Comparison of ENCODE assay signal across 8 cellular contexts in genomic region chr2:13056259-13056843, GRCh38.
A peak's percentile ranks its signal among the peaks of the same experiment; 100 is the strongest.
DNase-seq lines count a peak whose midpoint lies in the region; ATAC-seq, FAIRE-seq and TF ChIP-seq lines count a peak whose summit lies in the region.

No MANE protein-coding gene starts in this region.

- H3F3A ChIP-seq in GM23248 (ENCODE audit: insufficient read depth): no peaks in the 10 kb centered on the region

- DNase-seq in GM23248 (peak; percentile 43), RPMI7951 (ENCODE audit: low read depth) (peak; percentile 5), glomerular endothelial cell (ENCODE audit: extremely low read depth, low read depth, low spot score) (peak; percentile 5), neuronal stem cell (ENCODE audit: low spot score) (no peak), hypothalamus (lab: John Stamatoyannopoulos, UW) (no peak)
- no peak for DNase-seq in CD8-positive, alpha-beta T cell

- no peaks in the 10 kb centered on the region for H3K9me3 ChIP-seq in GM23248 (ENCODE audit: low read depth)
- H3K9me3 ChIP-seq in CD8-positive, alpha-beta T cell (ENCODE audit: low read length): no peaks in the 10 kb centered on the region
- no peaks in the 10 kb centered on the region for H3K9me3 ChIP-seq in neuronal stem cell (replicated peaks in 1 of 2; ENCODE audit: control insufficient read depth in 2 of 2, insufficient read depth in 1 of 2, low read depth in 1 of 2, low read length in 2 of 2)

- FAIRE-seq in A204.1 (lab: Jason Lieb, UNC): peak; percentile 16

- no peak overlapping the region for H3K27ac ChIP-seq in GM23248
- H3K27ac ChIP-seq in CD8-positive, alpha-beta T cell (ENCODE audit: low read depth, low read length): no peak overlapping the region
- H3K27ac ChIP-seq in neuronal stem cell (replicated peaks; ENCODE audit: low read length): no peak overlapping the region

- ATAC-seq in CD8-positive, alpha-beta T cell: no peak
- ATAC-seq in GM18867 (IDR thresholded peaks at IDR 0.05; ENCODE audit: unreplicated experiment): no peak

- no peak overlapping the region for H3K4ac ChIP-seq in neuronal stem cell (ENCODE audit: low read length)

- intact Hi-C loops in CD8-positive, alpha-beta T cell (cut with DNase I, micrococcal nuclease): no loop called here

- H3K4me3 ChIP-seq in GM23248 (no peak overlapping the region), neuronal stem cell (ENCODE audit: low read length in 2 of 2) (no peak overlapping the region)
- H3K4me3 ChIP-seq in CD8-positive, alpha-beta T cell (ENCODE audit: low read depth, low read length): no peak overlapping the region

- H2AK5ac ChIP-seq in neuronal stem cell (ENCODE audit: low read depth, low read length): no peak overlapping the region

- no peak overlapping the region for H3K18ac ChIP-seq in neuronal stem cell (ENCODE audit: low read length)

- H3K4me3 Mint-ChIP-seq in CD8-positive, alpha-beta T cell: no peak overlapping the region

- H3K4me1 Mint-ChIP-seq in CD8-positive, alpha-beta T cell (ENCODE audit: low read depth): no peaks in the 10 kb centered on the region

- H3K27me3 ChIP-seq in GM23248 (replicated peaks; ENCODE audit: insufficient read depth) (peaks cover 4% of the 10 kb centered on the region), neuronal stem cell (ENCODE audit: control insufficient read depth in 3 of 3, insufficient read depth in 3 of 3, low read depth in 1 of 3, low read length in 3 of 3) (peaks cover 0 to 8% (median 0%) of the 10 kb centered on the region in 3 experiments)
- H3K27me3 ChIP-seq in CD8-positive, alpha-beta T cell (ENCODE audit: insufficient read depth, low read length): no peaks in the 10 kb centered on the region

- no peaks in the 10 kb centered on the region for H4K20me1 ChIP-seq in GM23248 (ENCODE audit: insufficient read depth)

- CTCF ChIA-PET in CD8-positive, alpha-beta T cell (lab: Charles Lee): no interaction called here

- H2AFZ ChIP-seq in GM23248: no peak overlapping the region
- no peak overlapping the region for H2AFZ ChIP-seq in neuronal stem cell (ENCODE audit: low read length)

- H3K4me2 ChIP-seq in GM23248 (ENCODE audit: unreplicated experiment): no peak overlapping the region
- no peak overlapping the region for H3K4me2 ChIP-seq in neuronal stem cell (ENCODE audit: insufficient read depth, low read length, poor library complexity, severe bottlenecking)

- H3K4me1 ChIP-seq in GM23248 (ENCODE audit: insufficient read depth) (no peaks in the 10 kb centered on the region), neuronal stem cell (ENCODE audit: control insufficient read depth in 2 of 2, insufficient read depth in 1 of 2, low read depth in 1 of 2, low read length in 2 of 2) (no peaks in the 10 kb centered on the region)
- H3K4me1 ChIP-seq in CD8-positive, alpha-beta T cell (ENCODE audit: insufficient read depth, low read length): no peaks in the 10 kb centered on the region

- H3K9me2 ChIP-seq in GM23248 (ENCODE audit: insufficient read depth): no peaks in the 10 kb centered on the region

- TF ChIP-seq CTCF in CD8-positive, alpha-beta T cell (IDR thresholded peaks at IDR 0.05): no peak

- POLR2A ChIA-PET in CD8-positive, alpha-beta T cell (lab: Charles Lee): no interaction called here

- WGBS in GM23248 (ENCODE audit: low coverage in 1 of 2, low lambda C conversion rate in 2 of 2, missing lambda C conversion rate in 2 of 2), 2 experiments: 37 to 49% methylated on average over 3 of the region's 3 CpGs
- no CpG with 5 or more reads among the region's 3 CpGs for WGBS in neuronal stem cell (ENCODE audit: extremely low coverage in 2 of 2, insufficient read length in 2 of 2, insufficient replicate concordance in 1 of 2), 2 donors

- H3K27ac Mint-ChIP-seq in CD8-positive, alpha-beta T cell: no peak overlapping the region

- no peak overlapping the region for H2BK5ac ChIP-seq in neuronal stem cell (ENCODE audit: low read length)

- in situ Hi-C loops in GM23248 (cut with MboI): no loop called here

- no peak overlapping the region for H2BK12ac ChIP-seq in neuronal stem cell (ENCODE audit: low read length)

- no peaks in the 10 kb centered on the region for H3K79me2 ChIP-seq in GM23248 (ENCODE audit: insufficient read depth)

- H3K9ac ChIP-seq in GM23248: no peak overlapping the region
- no peak overlapping the region for H3K9ac ChIP-seq in neuronal stem cell (ENCODE audit: low read depth, low read length, poor library complexity)

- no peaks in the 10 kb centered on the region for H3K36me3 Mint-ChIP-seq in CD8-positive, alpha-beta T cell

- no peak overlapping the region for H3K14ac ChIP-seq in neuronal stem cell (ENCODE audit: low read length)

- H3K23ac ChIP-seq in neuronal stem cell (ENCODE audit: low read depth, low read length, poor library complexity): no peak overlapping the region

- H2BK15ac ChIP-seq in neuronal stem cell (ENCODE audit: low read length): no peak overlapping the region

- H3K9me3 Mint-ChIP-seq in CD8-positive, alpha-beta T cell: no peaks in the 10 kb centered on the region

- H2BK120ac ChIP-seq in neuronal stem cell (ENCODE audit: low read depth, low read length): no peak overlapping the region

- no peaks in the 10 kb centered on the region for H3K79me1 ChIP-seq in neuronal stem cell (ENCODE audit: low read depth, low read length)

- H4K8ac ChIP-seq in neuronal stem cell (ENCODE audit: low read depth, low read length): no peak overlapping the region

- no peak overlapping the region for H4K91ac ChIP-seq in neuronal stem cell (ENCODE audit: low read depth, low read length, poor library complexity)

- H3K36me3 ChIP-seq in GM23248 (ENCODE audit: low read depth) (no peaks in the 10 kb centered on the region), neuronal stem cell (replicated peaks in 1 of 2; ENCODE audit: control insufficient read depth in 2 of 2, insufficient read depth in 2 of 2, low read length in 2 of 2) (no peaks in the 10 kb centered on the region)
- H3K36me3 ChIP-seq in CD8-positive, alpha-beta T cell (ENCODE audit: insufficient read depth, low read length): no peaks in the 10 kb centered on the region

- peaks cover 24% of the 10 kb centered on the region for H3K27me3 Mint-ChIP-seq in CD8-positive, alpha-beta T cell (ENCODE audit: low read depth)

Comparison
In these comparisons a context has a peak if more than half of its experiments do, and no peak if none do; other contexts are left out.
1. DNase-seq: peak in GM23248 (single experiment), RPMI7951 (single experiment) and glomerular endothelial cell (single experiment); none in CD8-positive, alpha-beta T cell (0 of 7), neuronal stem cell (single experiment) and hypothalamus (0 of 51).